9 cellular contexts compared by ENCODE assay signal in the genomic region with DNA sequence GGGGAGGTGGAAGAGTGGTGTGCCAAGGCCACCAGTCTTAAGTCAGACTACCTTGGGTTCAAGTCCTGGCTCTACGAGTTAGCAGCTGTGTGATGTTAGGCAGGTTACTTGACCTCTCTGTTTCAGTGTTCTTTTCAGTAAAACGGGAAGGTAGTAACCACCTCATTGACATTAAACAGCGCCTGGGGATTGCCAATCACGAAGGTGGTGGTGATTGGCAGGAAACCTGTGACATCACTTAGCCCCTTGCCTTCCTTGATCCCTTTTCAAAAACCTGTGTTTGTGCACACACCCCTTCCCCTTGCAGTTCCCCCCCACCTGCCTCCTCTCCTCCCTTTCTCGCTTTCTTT. TPM values are rescaled to one million over a fixed set of nuclear protein-coding genes. Genes with fewer than 3 reads are reported as not detected.
DNase-seq lines count a peak whose midpoint lies in the region; ATAC-seq and TF ChIP-seq lines count a peak whose summit lies in the region.
"Had no signal": no experiment of that assay in that cellular context is flagged by ENCODE, and none has a peak within 500 bp of the region (broad histone marks: within the 10 kb centered on the region; RNA-seq: fewer than 3 reads in every experiment).

No MANE protein-coding gene starts in this region.

- H3K27ac ChIP-seq in caudate nucleus (ENCODE audit: low read depth, low read length) = peak overlapping the region; percentile 55
- H3K27ac ChIP-seq in muscle layer of colon (ENCODE audit: low read depth, low read length) = peak overlapping the region; percentile 95
- peak overlapping the region; percentile 16 to 99 (median 86) for H3K27ac ChIP-seq in tibial nerve

- H3K9me3 Mint-ChIP-seq in activated T-cell treated with anti-CD3 and anti-CD28 coated beads, Interleukin-2, amount 50 U/mL, for 72 hours = no peaks in the 10 kb centered on the region

- TF ChIP-seq EP300 in tibial nerve (IDR thresholded peaks at IDR 0.05) = no peak

- TF ChIP-seq CTCF in tibial nerve (IDR thresholded peaks at IDR 0.05) = no peak

- no peaks in the 10 kb centered on the region for H3K36me3 Mint-ChIP-seq in activated T-cell treated with anti-CD3 and anti-CD28 coated beads, Interleukin-2, amount 50 U/mL, for 72 hours (ENCODE audit: insufficient read depth in 2 of 2)

- H3K36me3 ChIP-seq in muscle layer of colon (ENCODE audit: insufficient read depth, low read length) = no peaks in the 10 kb centered on the region
- no peaks in the 10 kb centered on the region for H3K36me3 ChIP-seq in tibial nerve

- H3K4me1 Mint-ChIP-seq in activated T-cell treated with anti-CD3 and anti-CD28 coated beads, Interleukin-2, amount 50 U/mL, for 72 hours (ENCODE audit: low read depth) = peaks cover 89% of the 10 kb centered on the region

- no peak for ATAC-seq in activated T-cell treated with anti-CD3 and anti-CD28 coated beads, Interleukin-2, amount 50 U/mL, for 72 hours (replicated peaks in 1 of 2)
- ATAC-seq in GM18873 (IDR thresholded peaks at IDR 0.05; ENCODE audit: low FRiP score, unreplicated experiment) = no peak

- H3K27me3 ChIP-seq in muscle layer of colon (ENCODE audit: control insufficient read depth in 1 of 2, insufficient read depth in 2 of 2, low read length in 2 of 2) = no peaks in the 10 kb centered on the region
- no peaks in the 10 kb centered on the region for H3K27me3 ChIP-seq in tibial nerve

- 69 to 75% methylated on average over 5 of the region's 5 CpGs for WGBS in tibial nerve, 2 donors

- peak overlapping the region; percentile 91 for H3K27ac Mint-ChIP-seq in activated T-cell treated with anti-CD3 and anti-CD28 coated beads, Interleukin-2, amount 50 U/mL, for 72 hours

- peak overlapping the region in 1 of 2 donors; percentile 24 for H3K4me3 ChIP-seq in muscle layer of colon (ENCODE audit: low read depth in 1 of 2, low read length in 2 of 2)
- no peak overlapping the region for H3K4me3 ChIP-seq in tibial nerve

- TF ChIP-seq POLR2A in tibial nerve (IDR thresholded peaks at IDR 0.05) = no peak

- H3K9ac ChIP-seq in muscle layer of colon (ENCODE audit: low read length) = peak overlapping the region; percentile 50

- H3K4me1 ChIP-seq in muscle layer of colon (ENCODE audit: insufficient read depth, low read length) (peaks cover 88% of the 10 kb centered on the region), tibial nerve (peaks cover 4 to 96% (median 87%) of the 10 kb centered on the region in 4 donors)

- peak overlapping the region; percentile 57 to 66 for H3K4me3 Mint-ChIP-seq in activated T-cell treated with anti-CD3 and anti-CD28 coated beads, Interleukin-2, amount 50 U/mL, for 72 hours

- H3K9me3 ChIP-seq in muscle layer of colon (ENCODE audit: low read length) = no peaks in the 10 kb centered on the region
- no peaks in the 10 kb centered on the region for H3K9me3 ChIP-seq in tibial nerve

- DNase-seq in activated T-cell treated with anti-CD3 and anti-CD28 coated beads, Interleukin-2, amount 50 U/mL, for 72 hours = peak in 1 of 2 donors; percentile 19
- DNase-seq in activated T-cell treated with anti-CD3 and anti-CD28 coated beads, Interleukin-2, amount 50 U/mL, for 48 hours = no peak
- DNase-seq in caudate nucleus (lab: John Stamatoyannopoulos, UW) (no peak), tibial nerve (ENCODE audit: low spot score in 2 of 2) (no peak), GM19238 (ENCODE audit: insufficient read length, low spot score) (no peak), RKO (ENCODE audit: low spot score) (no peak)
- DNase-seq: NCI-H1092 treated with DMSO at 0.1 percent for 48 hours had no signal

- H3K27me3 Mint-ChIP-seq in activated T-cell treated with anti-CD3 and anti-CD28 coated beads, Interleukin-2, amount 50 U/mL, for 72 hours (ENCODE audit: low read depth) = no peaks in the 10 kb centered on the region

RNA-seq across cellular contexts. Expression of a gene that starts 7.6 kb away (rescaled TPM):
- 1 to 10 TPM; 7.4 to 9.6 TPM for total RNA-seq in activated T-cell treated with anti-CD3 and anti-CD28 coated beads, Interleukin-2, amount 50 U/mL, for 72 hours
- 10 to 100 TPM; 36.3 to 70.1 (median 38.4) TPM for total RNA-seq in tibial nerve
